In the genomic region with DNA sequence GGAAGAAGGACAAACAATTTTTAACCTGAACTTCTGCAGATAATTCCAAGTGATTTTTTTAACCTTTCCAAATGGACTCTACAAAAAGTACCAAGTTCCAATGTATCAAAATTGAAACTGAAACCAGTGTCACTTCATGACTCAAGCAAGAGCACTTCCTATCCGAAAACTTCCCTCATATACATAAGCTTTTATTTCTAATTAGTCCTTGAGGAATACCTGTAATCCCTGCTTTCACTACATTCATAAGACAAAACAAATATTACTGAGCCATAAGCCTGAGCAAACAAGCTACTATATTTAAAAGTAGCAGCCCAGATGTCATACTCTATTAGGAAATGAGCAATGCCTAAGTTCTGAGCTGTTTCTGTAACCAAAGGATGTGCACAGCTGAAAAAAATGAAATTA, we compare ENCODE assay signal across 9 cellular contexts.
DNase-seq lines count a peak whose midpoint lies in the region; ATAC-seq and TF ChIP-seq lines count a peak whose summit lies in the region.
"Had no signal": no experiment of that assay in that cellular context is flagged by ENCODE, and none has a peak within 500 bp of the region (broad histone marks: within the 10 kb centered on the region; RNA-seq: fewer than 3 reads in every experiment).

No MANE protein-coding gene starts in this region.

- H3K9me2 ChIP-seq in DOHH2 (replicated peaks; ENCODE audit: control insufficient read depth, low read length) = no peaks in the 10 kb centered on the region

- H3K4me3 ChIP-seq in DOHH2 (ENCODE audit: low read length) (peak overlapping the region; percentile 66), mucosa of stomach (ENCODE audit: low read length) (peak overlapping the region; percentile 6), neuronal stem cell (ENCODE audit: low read length in 2 of 2) (no peak overlapping the region)

- no peaks in the 10 kb centered on the region for H3K9me3 Mint-ChIP-seq in activated naive CD8-positive, alpha-beta T cell treated with anti-CD3 and anti-CD28 coated beads, Interleukin-2, amount 50 U/mL, for 24 hours

- no peak overlapping the region for H2AFZ ChIP-seq in neuronal stem cell (ENCODE audit: low read length)

- H4K91ac ChIP-seq in neuronal stem cell (ENCODE audit: low read depth, low read length, poor library complexity) = no peak overlapping the region

- WGBS in neuronal stem cell (ENCODE audit: extremely low coverage in 2 of 2, insufficient read length in 2 of 2, insufficient replicate concordance in 1 of 2), 2 donors = no CpG with 5 or more reads among the region's 1 CpG

- H3K27me3 Mint-ChIP-seq in activated naive CD8-positive, alpha-beta T cell treated with anti-CD3 and anti-CD28 coated beads, Interleukin-2, amount 50 U/mL, for 24 hours = peaks cover 2% of the 10 kb centered on the region

- H3K79me2 ChIP-seq in DOHH2 (ENCODE audit: control insufficient read depth, low read length) = peaks cover 59% of the 10 kb centered on the region

- no peak overlapping the region for H3K23ac ChIP-seq in neuronal stem cell (ENCODE audit: low read depth, low read length, poor library complexity)

- no peak overlapping the region for H2BK5ac ChIP-seq in neuronal stem cell (ENCODE audit: low read length)

- peak overlapping the region; percentile 37 for H3K27ac Mint-ChIP-seq in activated naive CD8-positive, alpha-beta T cell treated with anti-CD3 and anti-CD28 coated beads, Interleukin-2, amount 50 U/mL, for 24 hours

- no peak overlapping the region for H3K9ac ChIP-seq in mucosa of stomach (ENCODE audit: low read length)
- H3K9ac ChIP-seq in neuronal stem cell (ENCODE audit: low read depth, low read length, poor library complexity) = no peak overlapping the region

- DNase-seq in activated naive CD8-positive, alpha-beta T cell treated with anti-CD3 and anti-CD28 coated beads, Interleukin-2, amount 50 U/mL, for 24 hours = no peak
- DNase-seq in neuronal stem cell (ENCODE audit: low spot score) = no peak
- no peak for DNase-seq in SKM-1 treated with dmso at 0.1 percent for 144 hours (lab: John Stamatoyannopoulos, UW; ENCODE audit: unreplicated experiment)
- DNase-seq in activated CD4-positive, alpha-beta T cell treated with anti-CD3 and anti-CD28 coated beads, Interleukin-2, amount 50 U/mL, for 4 hours = no peak
- no peak for DNase-seq in hippocampal formation (lab: John Stamatoyannopoulos, UW)
- DNase-seq: activated CD4-positive, alpha-beta T cell treated with anti-CD3 and anti-CD28 coated beads, Interleukin-2, amount 50 U/mL, for 1 hour had no signal

- no peak for TF ChIP-seq CTCF in DOHH2 (IDR thresholded peaks at IDR 0.05; ENCODE audit: low read depth, low read length, poor library complexity, severe bottlenecking)

- H4K20me1 ChIP-seq in DOHH2 (ENCODE audit: control insufficient read depth, insufficient read depth, low read depth, low read length) = no peaks in the 10 kb centered on the region

- H4K8ac ChIP-seq in neuronal stem cell (ENCODE audit: low read depth, low read length) = no peak overlapping the region

- peaks cover 82% of the 10 kb centered on the region for H3K4me1 ChIP-seq in DOHH2 (ENCODE audit: control insufficient read depth, low read length)
- no peaks in the 10 kb centered on the region for H3K4me1 ChIP-seq in mucosa of stomach (ENCODE audit: control insufficient read depth, insufficient read depth, low read length)
- peaks cover 0 to 10% of the 10 kb centered on the region in 2 donors for H3K4me1 ChIP-seq in neuronal stem cell (ENCODE audit: control insufficient read depth in 2 of 2, insufficient read depth in 1 of 2, low read depth in 1 of 2, low read length in 2 of 2)

- H3K36me3 Mint-ChIP-seq in activated naive CD8-positive, alpha-beta T cell treated with anti-CD3 and anti-CD28 coated beads, Interleukin-2, amount 50 U/mL, for 24 hours (ENCODE audit: low read depth) = no peaks in the 10 kb centered on the region

- no peak overlapping the region for H2BK15ac ChIP-seq in neuronal stem cell (ENCODE audit: low read length)

- no peaks in the 10 kb centered on the region for H3K79me1 ChIP-seq in neuronal stem cell (ENCODE audit: low read depth, low read length)

- H3K27ac ChIP-seq in DOHH2 (ENCODE audit: low read depth, low read length) (peak overlapping the region; percentile 93), neuronal stem cell (replicated peaks; ENCODE audit: low read length) (no peak overlapping the region)

- H2BK12ac ChIP-seq in neuronal stem cell (ENCODE audit: low read length) = no peak overlapping the region

- peak overlapping the region; percentile 85 for H3K4me2 ChIP-seq in DOHH2 (ENCODE audit: low read length)
- H3K4me2 ChIP-seq in neuronal stem cell (ENCODE audit: insufficient read depth, low read length, poor library complexity, severe bottlenecking) = no peak overlapping the region

- peaks cover 23% of the 10 kb centered on the region for H3F3A ChIP-seq in DOHH2 (ENCODE audit: control insufficient read depth, insufficient read depth)

- H2BK120ac ChIP-seq in neuronal stem cell (ENCODE audit: low read depth, low read length) = no peak overlapping the region

- peaks cover 36% of the 10 kb centered on the region for H3K4me1 Mint-ChIP-seq in activated naive CD8-positive, alpha-beta T cell treated with anti-CD3 and anti-CD28 coated beads, Interleukin-2, amount 50 U/mL, for 24 hours

- no peaks in the 10 kb centered on the region for H3K27me3 ChIP-seq in DOHH2 (ENCODE audit: control insufficient read depth, low read length)
- H3K27me3 ChIP-seq in mucosa of stomach (ENCODE audit: control insufficient read depth, insufficient read depth, low read length) = no peaks in the 10 kb centered on the region
- no peaks in the 10 kb centered on the region for H3K27me3 ChIP-seq in neuronal stem cell (ENCODE audit: control insufficient read depth in 3 of 3, insufficient read depth in 3 of 3, low read depth in 1 of 3, low read length in 3 of 3)

- no peak overlapping the region for H3K14ac ChIP-seq in neuronal stem cell (ENCODE audit: low read length)

- H2AK5ac ChIP-seq in neuronal stem cell (ENCODE audit: low read depth, low read length) = no peak overlapping the region

- H3K4ac ChIP-seq in neuronal stem cell (ENCODE audit: low read length) = no peak overlapping the region

- peak; percentile 45 for ATAC-seq in HG02852 (IDR thresholded peaks at IDR 0.05; ENCODE audit: unreplicated experiment)
- peak; percentile 47 for ATAC-seq in activated naive CD8-positive, alpha-beta T cell treated with anti-CD3 and anti-CD28 coated beads, Interleukin-2, amount 50 U/mL, for 24 hours

- H3K4me3 Mint-ChIP-seq in activated naive CD8-positive, alpha-beta T cell treated with anti-CD3 and anti-CD28 coated beads, Interleukin-2, amount 50 U/mL, for 24 hours = no peak overlapping the region

- H3K9me3 ChIP-seq in DOHH2 (ENCODE audit: control insufficient read depth, insufficient read depth, low read length) (no peaks in the 10 kb centered on the region), mucosa of stomach (ENCODE audit: control insufficient read depth, low read length) (no peaks in the 10 kb centered on the region), neuronal stem cell (replicated peaks in 1 of 2; ENCODE audit: control insufficient read depth in 2 of 2, insufficient read depth in 1 of 2, low read depth in 1 of 2, low read length in 2 of 2) (no peaks in the 10 kb centered on the region)

- no peak overlapping the region for H3K18ac ChIP-seq in neuronal stem cell (ENCODE audit: low read length)

- no peaks in the 10 kb centered on the region; the same call in 1 of the 2 replicates for H3K36me3 ChIP-seq in DOHH2 (ENCODE audit: control insufficient read depth, low read length)
- H3K36me3 ChIP-seq in mucosa of stomach (ENCODE audit: control insufficient read depth, insufficient read depth, low read length) = no peaks in the 10 kb centered on the region
- H3K36me3 ChIP-seq in neuronal stem cell (replicated peaks in 1 of 2; ENCODE audit: control insufficient read depth in 2 of 2, insufficient read depth in 2 of 2, low read length in 2 of 2) = no peaks in the 10 kb centered on the region

Comparison
In these comparisons a context has a peak if more than half of its experiments do, and no peak if none do; other contexts are left out.
1. H3K4me3 ChIP-seq: peak in DOHH2 (single experiment) and mucosa of stomach (single experiment); none in neuronal stem cell (0 of 2).